In the genomic region with DNA sequence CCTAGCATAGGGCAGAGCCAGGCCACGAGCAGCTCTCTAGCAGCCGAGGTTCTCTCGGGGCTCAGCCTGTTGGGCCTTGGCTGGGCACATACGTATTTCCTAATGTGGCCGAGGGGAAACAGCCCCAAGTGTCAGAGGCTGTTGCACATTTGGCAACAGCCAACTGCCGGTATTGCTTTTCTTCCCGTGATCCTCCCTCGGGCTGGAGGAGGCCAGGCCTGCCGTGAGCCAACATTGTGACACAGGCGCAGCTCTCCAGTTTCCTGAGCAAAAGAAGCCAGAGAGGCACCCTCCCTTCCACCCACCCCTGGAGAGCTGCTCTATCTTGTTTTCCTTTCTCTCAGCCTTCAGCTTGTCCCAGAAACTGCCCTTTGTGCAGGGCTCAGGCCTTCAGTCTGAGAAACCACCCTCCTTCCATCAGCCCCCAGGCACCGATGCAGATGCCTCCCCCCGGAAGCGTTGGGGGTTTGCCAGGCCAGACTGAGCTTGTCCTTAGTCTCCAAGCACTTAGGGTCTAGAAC, we compare ENCODE assay signal across 1 cellular context.
TF ChIP-seq lines count a peak whose summit lies in the region.

No MANE protein-coding gene starts in this region.

TF ChIP-seq in SK-N-SH, 30 proteins besides CTCF, POLR2A, EP300 and RAD21 (continued from another document):
- TF ChIP-seq, protein P1, sequence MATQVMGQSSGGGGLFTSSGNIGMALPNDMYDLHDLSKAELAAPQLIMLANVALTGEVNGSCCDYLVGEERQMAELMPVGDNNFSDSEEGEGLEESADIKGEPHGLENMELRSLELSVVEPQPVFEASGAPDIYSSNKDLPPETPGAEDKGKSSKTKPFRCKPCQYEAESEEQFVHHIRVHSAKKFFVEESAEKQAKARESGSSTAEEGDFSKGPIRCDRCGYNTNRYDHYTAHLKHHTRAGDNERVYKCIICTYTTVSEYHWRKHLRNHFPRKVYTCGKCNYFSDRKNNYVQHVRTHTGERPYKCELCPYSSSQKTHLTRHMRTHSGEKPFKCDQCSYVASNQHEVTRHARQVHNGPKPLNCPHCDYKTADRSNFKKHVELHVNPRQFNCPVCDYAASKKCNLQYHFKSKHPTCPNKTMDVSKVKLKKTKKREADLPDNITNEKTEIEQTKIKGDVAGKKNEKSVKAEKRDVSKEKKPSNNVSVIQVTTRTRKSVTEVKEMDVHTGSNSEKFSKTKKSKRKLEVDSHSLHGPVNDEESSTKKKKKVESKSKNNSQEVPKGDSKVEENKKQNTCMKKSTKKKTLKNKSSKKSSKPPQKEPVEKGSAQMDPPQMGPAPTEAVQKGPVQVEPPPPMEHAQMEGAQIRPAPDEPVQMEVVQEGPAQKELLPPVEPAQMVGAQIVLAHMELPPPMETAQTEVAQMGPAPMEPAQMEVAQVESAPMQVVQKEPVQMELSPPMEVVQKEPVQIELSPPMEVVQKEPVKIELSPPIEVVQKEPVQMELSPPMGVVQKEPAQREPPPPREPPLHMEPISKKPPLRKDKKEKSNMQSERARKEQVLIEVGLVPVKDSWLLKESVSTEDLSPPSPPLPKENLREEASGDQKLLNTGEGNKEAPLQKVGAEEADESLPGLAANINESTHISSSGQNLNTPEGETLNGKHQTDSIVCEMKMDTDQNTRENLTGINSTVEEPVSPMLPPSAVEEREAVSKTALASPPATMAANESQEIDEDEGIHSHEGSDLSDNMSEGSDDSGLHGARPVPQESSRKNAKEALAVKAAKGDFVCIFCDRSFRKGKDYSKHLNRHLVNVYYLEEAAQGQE (IDR thresholded peaks at IDR 0.05; ENCODE audit: low read depth, low read length): no peak
- TF ChIP-seq GATA2 (CRISPR knock-in tag; IDR thresholded peaks at IDR 0.05) (no peak), JUND (IDR thresholded peaks at IDR 0.05) (no peak), SIN3A (IDR thresholded peaks at IDR 0.05; ENCODE audit: borderline replicate concordance, low read depth, low read length) (no peak), RXRA (IDR thresholded peaks at IDR 0.05; ENCODE audit: borderline replicate concordance, low read depth) (no peak), FOXJ3 (CRISPR knock-in tag; IDR thresholded peaks at IDR 0.05) (no peak)
